ENCODE assay signal across 18 cellular contexts in the genomic region with DNA sequence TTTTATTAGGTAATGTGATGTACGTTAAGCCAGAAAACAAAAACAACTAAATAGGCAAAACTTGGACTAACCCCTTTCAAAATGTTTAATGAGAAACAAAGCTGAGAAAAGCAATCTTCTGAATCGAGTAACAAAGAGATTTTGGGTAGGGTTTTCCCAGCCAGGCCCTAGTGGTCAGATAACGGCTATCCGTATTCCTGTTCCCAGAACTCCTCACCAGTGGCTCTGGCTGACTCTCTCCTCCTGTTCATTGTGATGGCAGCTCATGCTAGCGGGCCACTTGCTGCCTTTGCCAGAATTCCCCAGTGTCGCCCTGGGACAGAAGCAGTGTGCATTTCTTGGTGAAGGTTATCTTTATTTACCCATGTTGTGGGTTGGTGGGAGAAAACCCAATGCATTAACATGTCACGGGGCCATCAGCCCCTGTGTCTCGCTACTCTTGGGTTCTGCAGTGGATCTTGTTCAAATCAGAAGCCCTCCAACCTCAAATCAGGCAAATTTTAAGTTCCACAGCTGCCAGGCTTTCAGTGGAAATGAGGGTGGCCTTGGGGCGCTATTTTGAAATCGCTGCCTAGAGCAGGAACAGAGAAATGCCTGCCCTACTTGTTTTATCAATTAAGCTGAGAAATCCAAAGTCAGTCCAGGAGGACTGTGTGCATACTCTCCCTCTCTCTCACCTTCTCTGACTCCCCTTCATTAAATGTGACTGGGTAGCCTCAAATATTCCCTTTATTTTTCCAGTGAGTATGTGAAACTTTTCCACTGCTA.
DNase-seq lines count a peak whose midpoint lies in the region; ATAC-seq and TF ChIP-seq lines count a peak whose summit lies in the region.
"Had no signal": no experiment of that assay in that cellular context is flagged by ENCODE, and none has a peak within 500 bp of the region (broad histone marks: within the 10 kb centered on the region; RNA-seq: fewer than 3 reads in every experiment).

No MANE protein-coding gene starts in this region.

- TF ChIP-seq EP300 in tibial nerve (IDR thresholded peaks at IDR 0.05) = no peak

- peaks cover 52% of the 10 kb centered on the region for H3K4me1 Mint-ChIP-seq in brain
- H3K4me1 Mint-ChIP-seq: activated naive CD4-positive, alpha-beta T cell treated with anti-CD3 and anti-CD28 coated beads, Interleukin-2, amount 10 ng/mL, durations not matched to agents 7 days and 5 days had no signal

- H3K4me3 Mint-ChIP-seq in brain = no peak overlapping the region
- H3K4me3 Mint-ChIP-seq: activated naive CD4-positive, alpha-beta T cell treated with anti-CD3 and anti-CD28 coated beads, Interleukin-2, amount 10 ng/mL, durations not matched to agents 7 days and 5 days; natural killer cell treated with Interleukin-12 subunit alpha and Interleukin-12 subunit beta and Interleukin-15 and Interleukin-18, amount 100 ng/mL, for 72 hours; stimulated activated naive CD8-positive, alpha-beta T cell treated with anti-CD3 and anti-CD28 coated beads, Interleukin-15, amount 100 ng/mL, for 72 hours had no signal

- peak; percentile 12 for DNase-seq in M059J (ENCODE audit: low read depth)
- DNase-seq in left lobe of liver (ENCODE audit: low spot score) = no peak
- DNase-seq in tibial nerve (ENCODE audit: low spot score in 2 of 2) = no peak
- DNase-seq: activated CD4-positive, CD25-positive, alpha-beta regulatory T cell treated with anti-CD3 and anti-CD28 coated beads, Interleukin-2, amount 50 U/mL, for 72 hours; activated CD8-positive, alpha-beta memory T cell treated with anti-CD3 and anti-CD28 coated beads, Interleukin-2, amount 50 U/mL, for 48 hours; activated naive CD4-positive, alpha-beta T cell treated with anti-CD3 and anti-CD28 coated beads, Interleukin-2, amount 10 ng/mL, durations not matched to agents 7 days and 5 days; AML-193; caudate nucleus; GM23248; NCI-H1417 treated with DMSO at 0.1 percent for 48 hours; NCI-H510A treated with DMSO at 0.1 percent for 48 hours; stimulated activated naive CD8-positive, alpha-beta T cell treated with anti-CD3 and anti-CD28 coated beads, Interleukin-15, amount 100 ng/mL, for 72 hours had no signal

- H3K36me3 ChIP-seq in stomach smooth muscle (ENCODE audit: control insufficient read depth in 2 of 2, insufficient read depth in 2 of 2, low read length in 2 of 2) (no peaks in the 10 kb centered on the region), tibial nerve (no peaks in the 10 kb centered on the region)

- H3K9me3 ChIP-seq in stomach smooth muscle (ENCODE audit: control insufficient read depth in 2 of 2, low read length in 2 of 2) (no peaks in the 10 kb centered on the region), tibial nerve (no peaks in the 10 kb centered on the region)

- H3K36me3 Mint-ChIP-seq in brain = no peaks in the 10 kb centered on the region
- H3K36me3 Mint-ChIP-seq: activated naive CD4-positive, alpha-beta T cell treated with anti-CD3 and anti-CD28 coated beads, Interleukin-2, amount 10 ng/mL, durations not matched to agents 7 days and 5 days; natural killer cell treated with Interleukin-12 subunit alpha and Interleukin-12 subunit beta and Interleukin-15 and Interleukin-18, amount 100 ng/mL, for 72 hours had no signal

- H3K9ac ChIP-seq in stomach smooth muscle (ENCODE audit: low read length in 2 of 2) = no peak overlapping the region
- H3K9ac ChIP-seq: GM23248 had no signal

- H3K27me3 ChIP-seq in stomach smooth muscle (ENCODE audit: control insufficient read depth in 1 of 2, insufficient read depth in 2 of 2, low read length in 2 of 2) (no peaks in the 10 kb centered on the region), tibial nerve (no peaks in the 10 kb centered on the region)

- no peak for TF ChIP-seq POLR2A in tibial nerve (IDR thresholded peaks at IDR 0.05)

- ATAC-seq in left lobe of liver (peak; percentile 37), HG02885 (IDR thresholded peaks at IDR 0.05; ENCODE audit: poor library complexity, unreplicated experiment) (no peak), GM21528 (IDR thresholded peaks at IDR 0.05; ENCODE audit: low FRiP score, unreplicated experiment) (no peak)
- ATAC-seq: natural killer cell treated with Interleukin-12 subunit alpha and Interleukin-12 subunit beta and Interleukin-15 and Interleukin-18, amount 100 ng/mL, for 72 hours; stimulated activated naive CD8-positive, alpha-beta T cell treated with anti-CD3 and anti-CD28 coated beads, Interleukin-15, amount 100 ng/mL, for 72 hours had no signal

- peak overlapping the region; percentile 61 for H3K27ac ChIP-seq in stomach smooth muscle (ENCODE audit: low read length)
- no peak overlapping the region for H3K27ac ChIP-seq in tibial nerve
- H3K27ac ChIP-seq: epithelial cell of prostate, GM23248 had no signal

- 68 to 76% methylated on average over 10 of the region's 10 CpGs for WGBS in tibial nerve, 2 donors

- H3K4me1 ChIP-seq in stomach smooth muscle (ENCODE audit: control insufficient read depth, insufficient read depth, low read length) (peaks cover 6% of the 10 kb centered on the region), tibial nerve (peaks cover 0 to 8% (median 2%) of the 10 kb centered on the region in 4 donors)

- TF ChIP-seq CTCF in brain (conservative IDR thresholded peaks at IDR 0.05) = no peak
- peak in 1 of 5 experiments; percentile 17 for TF ChIP-seq CTCF in tibial nerve (IDR thresholded peaks at IDR 0.05)

- H3K9me3 Mint-ChIP-seq in brain = no peaks in the 10 kb centered on the region
- H3K9me3 Mint-ChIP-seq: activated naive CD4-positive, alpha-beta T cell treated with anti-CD3 and anti-CD28 coated beads, Interleukin-2, amount 10 ng/mL, durations not matched to agents 7 days and 5 days; natural killer cell treated with Interleukin-12 subunit alpha and Interleukin-12 subunit beta and Interleukin-15 and Interleukin-18, amount 100 ng/mL, for 72 hours; stimulated activated naive CD8-positive, alpha-beta T cell treated with anti-CD3 and anti-CD28 coated beads, Interleukin-15, amount 100 ng/mL, for 72 hours had no signal

- H3K27ac Mint-ChIP-seq in brain = peak overlapping the region in 3 of 5 experiments; percentile 31 to 94 (median 83)
- H3K27ac Mint-ChIP-seq: activated naive CD4-positive, alpha-beta T cell treated with anti-CD3 and anti-CD28 coated beads, Interleukin-2, amount 10 ng/mL, durations not matched to agents 7 days and 5 days; natural killer cell treated with Interleukin-12 subunit alpha and Interleukin-12 subunit beta and Interleukin-15 and Interleukin-18, amount 100 ng/mL, for 72 hours; stimulated activated naive CD8-positive, alpha-beta T cell treated with anti-CD3 and anti-CD28 coated beads, Interleukin-15, amount 100 ng/mL, for 72 hours had no signal

- peaks cover 3% of the 10 kb centered on the region for H3K27me3 Mint-ChIP-seq in brain

- no peak overlapping the region for H3K4me3 ChIP-seq in stomach smooth muscle (ENCODE audit: low read length in 2 of 2)
- no peak overlapping the region for H3K4me3 ChIP-seq in tibial nerve
- H3K4me3 ChIP-seq: GM23248 had no signal
